Comparison of ENCODE assay signal across 13 cellular contexts in the genomic region with DNA sequence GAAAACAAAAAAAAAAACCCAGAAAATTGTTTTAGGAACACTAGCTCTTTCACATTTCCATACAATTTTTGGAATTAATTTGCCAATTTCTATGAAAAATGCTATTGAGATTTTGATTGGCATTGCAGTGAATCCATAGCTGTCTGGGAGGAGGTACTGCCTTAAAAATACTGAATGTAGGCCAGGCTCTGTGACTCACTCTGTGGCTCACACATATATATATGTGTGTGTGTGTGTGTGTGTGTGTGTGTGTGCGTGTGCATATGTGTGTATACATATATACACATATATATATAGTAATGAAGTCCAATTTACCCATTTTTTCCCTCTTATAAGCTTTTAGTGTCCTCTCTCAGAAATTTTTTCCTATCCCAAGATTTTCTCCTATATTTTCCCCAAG.
DNase-seq lines count a peak whose midpoint lies in the region; ATAC-seq and TF ChIP-seq lines count a peak whose summit lies in the region.
"Had no signal": no experiment of that assay in that cellular context is flagged by ENCODE, and none has a peak within 500 bp of the region (broad histone marks: within the 10 kb centered on the region; RNA-seq: fewer than 3 reads in every experiment).

No MANE protein-coding gene starts in this region.

- POLR2A ChIA-PET in IMR-90 (lab: Charles Lee; ENCODE audit: unreplicated experiment), result no interaction called here

- no peak for TF ChIP-seq POLR2A in IMR-90 (IDR thresholded peaks at IDR 0.05; ENCODE audit: low read depth, low read length)

- H3K4ac ChIP-seq in IMR-90 (ENCODE audit: low read depth, low read length), result no peak overlapping the region

- H3K4me2 ChIP-seq in GM23248 (ENCODE audit: unreplicated experiment) (no peak overlapping the region), IMR-90 (ENCODE audit: low read depth, low read length) (no peak overlapping the region)

- H2AFZ ChIP-seq in GM23248 (no peak overlapping the region), IMR-90 (replicated peaks; ENCODE audit: low read length, poor library complexity) (no peak overlapping the region)

- H4K5ac ChIP-seq in IMR-90 (ENCODE audit: low read depth, low read length), result no peak overlapping the region

- WGBS in GM23248 (ENCODE audit: low coverage in 1 of 2, low lambda C conversion rate in 2 of 2, missing lambda C conversion rate in 2 of 2), 2 experiments, result 57 to 75% methylated on average over 1 of the region's 1 CpG
- WGBS in IMR-90 (ENCODE audit: extremely low coverage in 2 of 2, insufficient read length in 1 of 2), 2 experiments, result no CpG with 5 or more reads among the region's 1 CpG

- intact Hi-C loops in IMR-90 (cut with micrococcal nuclease), result no loop called here

- no peak for TF ChIP-seq CTCF in IMR-90 (conservative IDR thresholded peaks at IDR 0.05; ENCODE audit: low read depth, low read length)
- TF ChIP-seq CTCF in choroid plexus epithelial cell (conservative IDR thresholded peaks at IDR 0.05; ENCODE audit: low read depth, low read length), result no peak

- ATAC-seq in IMR-90 (ENCODE audit: low read depth) (no peak), HG02870 (IDR thresholded peaks at IDR 0.05; ENCODE audit: unreplicated experiment) (no peak)
- ATAC-seq: CD8-positive, alpha-beta T cell; HepG2 had no signal

- H3K79me2 ChIP-seq in GM23248 (ENCODE audit: insufficient read depth), result no peaks in the 10 kb centered on the region

- no peak overlapping the region for H2BK5ac ChIP-seq in IMR-90 (ENCODE audit: low read depth, low read length, poor library complexity, severe bottlenecking)

- H3K27me3 ChIP-seq in GM23248 (replicated peaks; ENCODE audit: insufficient read depth) (no peaks in the 10 kb centered on the region), IMR-90 (ENCODE audit: control insufficient read depth, insufficient read depth, low read length) (no peaks in the 10 kb centered on the region)

- no peaks in the 10 kb centered on the region for H3K9me1 ChIP-seq in IMR-90 (ENCODE audit: insufficient read depth, low read length)

- H3K27ac ChIP-seq in GM23248, result no peak overlapping the region
- H3K27ac ChIP-seq in IMR-90 (ENCODE audit: insufficient read depth, low read length), result no peak overlapping the region

- H3K56ac ChIP-seq in IMR-90 (ENCODE audit: extremely low read depth, insufficient read depth, low read length), result no peak overlapping the region

- peak; percentile 6 for DNase-seq in GM23248
- peak; percentile 21 for DNase-seq in IMR-90
- DNase-seq in choroid plexus epithelial cell (ENCODE audit: low read depth), result peak; percentile 28
- peak; percentile 8 for DNase-seq in iris pigment epithelial cell (ENCODE audit: low read depth)
- no peak for DNase-seq in amygdala (lab: John Stamatoyannopoulos, UW)
- DNase-seq in NCI-H146 treated with DMSO at 0.1 percent for 48 hours (lab: John Stamatoyannopoulos, UW; ENCODE audit: unreplicated experiment), result no peak
- DNase-seq: CD8-positive, alpha-beta T cell; COR-L47; DMS153; DMS79 treated with DMSO at 0.1 percent for 48 hours; GF-D8 had no signal

- no peak for TF ChIP-seq RAD21 in IMR-90 (IDR thresholded peaks at IDR 0.05; ENCODE audit: low read length)

- dilution Hi-C loops in IMR-90 (cut with HindIII; ENCODE audit: low sequenced_read_pairs, unreplicated experiment), result no loop called here

- no peak overlapping the region for H3K14ac ChIP-seq in IMR-90 (replicated peaks; ENCODE audit: low read depth, low read length)

- in situ Hi-C loops in GM23248 (cut with MboI) (no loop called here), IMR-90 (cut with MboI; ENCODE audit: low sequenced_read_pairs) (no loop called here)

- no peak overlapping the region for H4K8ac ChIP-seq in IMR-90 (ENCODE audit: low read depth in 2 of 2, low read length in 2 of 2)

- no peak overlapping the region for H2BK15ac ChIP-seq in IMR-90 (ENCODE audit: low read depth, low read length)

- H3K23ac ChIP-seq in IMR-90 (ENCODE audit: low read depth, low read length), result no peak overlapping the region

- H2AK5ac ChIP-seq in IMR-90 (ENCODE audit: low read depth, low read length), result no peak overlapping the region

- H3K9me3 ChIP-seq in GM23248 (ENCODE audit: low read depth) (no peaks in the 10 kb centered on the region), IMR-90 (ENCODE audit: control insufficient read depth, insufficient read depth, low read length) (no peaks in the 10 kb centered on the region)

- H3K9ac ChIP-seq in GM23248 (no peak overlapping the region), IMR-90 (ENCODE audit: low read depth, low read length) (no peak overlapping the region)

- H3K4me3 ChIP-seq in GM23248, result no peak overlapping the region
- no peak overlapping the region for H3K4me3 ChIP-seq in IMR-90 (ENCODE audit: insufficient read depth, low read depth, low read length)
- H3K4me3 ChIP-seq in choroid plexus epithelial cell (ENCODE audit: low read depth, low read length), result no peak overlapping the region

- H4K20me1 ChIP-seq in GM23248 (ENCODE audit: insufficient read depth), result no peaks in the 10 kb centered on the region
- no peaks in the 10 kb centered on the region for H4K20me1 ChIP-seq in IMR-90 (ENCODE audit: insufficient read depth, low read length)

- H4K91ac ChIP-seq in IMR-90 (ENCODE audit: insufficient read depth, low read depth, low read length), result no peak overlapping the region

- no peak overlapping the region for H3K18ac ChIP-seq in IMR-90 (ENCODE audit: low read depth, low read length)

- CTCF ChIA-PET in IMR-90 (lab: Yijun Ruan, JAX), result interaction anchor here (0.6 to 1.2 kb wide), 2 partner anchors 17 to 426 kb away, joined by 3 to 4 read pairs; no protein-coding TSS in a partner anchor

- no peaks in the 10 kb centered on the region for H3K4me1 ChIP-seq in GM23248 (ENCODE audit: insufficient read depth)
- H3K4me1 ChIP-seq in IMR-90 (ENCODE audit: control insufficient read depth, insufficient read depth, low read length), result no peaks in the 10 kb centered on the region

- BruUV-seq in IMR-90 (replicated peaks; lab: Mats Ljungman, UMichigan), result no TSS peak

- H2AK9ac ChIP-seq in IMR-90 (replicated peaks; ENCODE audit: low read depth, low read length, poor library complexity), result no peak overlapping the region

- H2BK20ac ChIP-seq in IMR-90 (ENCODE audit: low read depth, low read length), result no peak overlapping the region

- no peaks in the 10 kb centered on the region; a peak in 1 of 4 replicates for H3K79me1 ChIP-seq in IMR-90 (ENCODE audit: low read depth in 1 of 2, low read length in 2 of 2)

- H2BK120ac ChIP-seq in IMR-90 (ENCODE audit: low read depth, low read length), result no peak overlapping the region

- H3F3A ChIP-seq in GM23248 (ENCODE audit: insufficient read depth), result no peaks in the 10 kb centered on the region

- H3K36me3 ChIP-seq in GM23248 (ENCODE audit: low read depth) (no peaks in the 10 kb centered on the region), IMR-90 (ENCODE audit: control insufficient read depth, insufficient read depth, low read length) (no peaks in the 10 kb centered on the region)

- H3K9me2 ChIP-seq in GM23248 (ENCODE audit: insufficient read depth), result no peaks in the 10 kb centered on the region

TF ChIP-seq in IMR-90, 13 proteins besides CTCF, POLR2A, EP300 and RAD21:
- TF ChIP-seq RCOR1 (IDR thresholded peaks at IDR 0.05; ENCODE audit: insufficient replicate concordance, low read length) (no peak), NFE2L2 (IDR thresholded peaks at IDR 0.05; ENCODE audit: low read depth, low read length) (no peak), SMC3 (IDR thresholded peaks at IDR 0.05; ENCODE audit: low read depth, low read length) (no peak), BHLHE40 (IDR thresholded peaks at IDR 0.05; ENCODE audit: low read depth, low read length) (no peak), MAFK (IDR thresholded peaks at IDR 0.05; ENCODE audit: low read depth, low read length) (no peak), FOS (IDR thresholded peaks at IDR 0.05; ENCODE audit: low read depth, low read length) (no peak), RFX5 (IDR thresholded peaks at IDR 0.05; ENCODE audit: low read depth, low read length) (no peak), CEBPB (IDR thresholded peaks at IDR 0.05; ENCODE audit: low read depth, low read length) (no peak), MXI1 (IDR thresholded peaks at IDR 0.05; ENCODE audit: borderline replicate concordance, low read depth, low read length) (no peak)
- TF ChIP-seq, protein P1, sequence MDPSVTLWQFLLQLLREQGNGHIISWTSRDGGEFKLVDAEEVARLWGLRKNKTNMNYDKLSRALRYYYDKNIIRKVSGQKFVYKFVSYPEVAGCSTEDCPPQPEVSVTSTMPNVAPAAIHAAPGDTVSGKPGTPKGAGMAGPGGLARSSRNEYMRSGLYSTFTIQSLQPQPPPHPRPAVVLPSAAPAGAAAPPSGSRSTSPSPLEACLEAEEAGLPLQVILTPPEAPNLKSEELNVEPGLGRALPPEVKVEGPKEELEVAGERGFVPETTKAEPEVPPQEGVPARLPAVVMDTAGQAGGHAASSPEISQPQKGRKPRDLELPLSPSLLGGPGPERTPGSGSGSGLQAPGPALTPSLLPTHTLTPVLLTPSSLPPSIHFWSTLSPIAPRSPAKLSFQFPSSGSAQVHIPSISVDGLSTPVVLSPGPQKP (IDR thresholded peaks at IDR 0.05; ENCODE audit: borderline replicate concordance, low read depth, low read length), result no peak
- TF ChIP-seq, protein P2, sequence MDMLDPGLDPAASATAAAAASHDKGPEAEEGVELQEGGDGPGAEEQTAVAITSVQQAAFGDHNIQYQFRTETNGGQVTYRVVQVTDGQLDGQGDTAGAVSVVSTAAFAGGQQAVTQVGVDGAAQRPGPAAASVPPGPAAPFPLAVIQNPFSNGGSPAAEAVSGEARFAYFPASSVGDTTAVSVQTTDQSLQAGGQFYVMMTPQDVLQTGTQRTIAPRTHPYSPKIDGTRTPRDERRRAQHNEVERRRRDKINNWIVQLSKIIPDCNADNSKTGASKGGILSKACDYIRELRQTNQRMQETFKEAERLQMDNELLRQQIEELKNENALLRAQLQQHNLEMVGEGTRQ (IDR thresholded peaks at IDR 0.05; ENCODE audit: low read depth, low read length), result no peak

Comparison
In these comparisons a context has a peak if more than half of its experiments do, and no peak if none do; other contexts are left out.
1. DNase-seq: peak in GM23248 (single experiment), IMR-90 (single experiment), choroid plexus epithelial cell (single experiment) and iris pigment epithelial cell (single experiment); none in amygdala (0 of 56) and NCI-H146 treated with DMSO at 0.1 percent for 48 hours (single experiment).